In the genomic region with DNA sequence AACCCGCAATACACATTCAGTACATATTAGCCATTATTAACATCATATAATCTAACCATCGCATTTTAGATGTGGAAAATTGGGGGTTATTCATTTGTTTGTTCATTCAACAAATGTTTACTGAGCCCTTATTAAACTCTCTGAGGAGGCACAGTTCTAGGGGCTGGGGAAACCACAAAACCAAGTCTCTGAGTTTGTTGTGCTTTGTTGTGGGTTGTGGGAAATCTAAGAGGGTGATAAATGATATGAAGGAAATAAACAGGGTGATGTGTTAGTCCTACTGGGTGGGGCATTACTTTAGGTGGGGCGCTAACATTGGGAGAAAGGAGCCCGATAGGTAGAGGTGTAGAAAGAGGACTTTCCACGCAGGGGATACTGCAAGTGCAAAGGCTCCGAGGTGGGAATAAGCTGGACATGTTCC, we compare ENCODE assay signal across 10 cellular contexts.
DNase-seq lines count a peak whose midpoint lies in the region; ATAC-seq and TF ChIP-seq lines count a peak whose summit lies in the region.
"Had no signal": no experiment of that assay in that cellular context is flagged by ENCODE, and none has a peak within 500 bp of the region (broad histone marks: within the 10 kb centered on the region; RNA-seq: fewer than 3 reads in every experiment).

No MANE protein-coding gene starts in this region.

- peak overlapping the region; percentile 30 for H3K4me3 Mint-ChIP-seq in activated T-cell treated with anti-CD3 and anti-CD28 coated beads, Interleukin-2, amount 50 U/mL, for 24 hours
- H3K4me3 Mint-ChIP-seq: activated B cell treated with CpG ODN at 0.5 μM for 24 hours had no signal

- ATAC-seq in mucosa of descending colon = peak; percentile 31

- TF ChIP-seq CTCF in mucosa of descending colon (IDR thresholded peaks at IDR 0.05) = no peak
- TF ChIP-seq CTCF in GM13977 (IDR thresholded peaks at IDR 0.05; ENCODE audit: extremely low read depth, insufficient read depth, missing control alignments) = no peak
- TF ChIP-seq CTCF in right atrium auricular region (IDR thresholded peaks at IDR 0.05) = no peak

- H3K4me1 ChIP-seq in BLaER1 (peaks cover 19% of the 10 kb centered on the region), mucosa of descending colon (ENCODE audit: low read depth) (no peaks in the 10 kb centered on the region), right atrium auricular region (peaks cover 0 to 4% of the 10 kb centered on the region in 2 donors)

- peak; percentile 63 for DNase-seq in H4 (ENCODE audit: low spot score)
- DNase-seq in activated T-cell treated with anti-CD3 and anti-CD28 coated beads, Interleukin-2, amount 50 U/mL, for 24 hours = no peak
- no peak for DNase-seq in mucosa of descending colon
- DNase-seq in medulla oblongata (ENCODE audit: extremely low spot score) = no peak
- no peak for DNase-seq in GM03348 (ENCODE audit: low spot score)
- DNase-seq in GM13977 (ENCODE audit: low spot score) = no peak
- no peak for DNase-seq in right atrium auricular region (ENCODE audit: low spot score)

- no peak overlapping the region for H3K27ac Mint-ChIP-seq in activated T-cell treated with anti-CD3 and anti-CD28 coated beads, Interleukin-2, amount 50 U/mL, for 24 hours
- H3K27ac Mint-ChIP-seq: activated B cell treated with CpG ODN at 0.5 μM for 24 hours had no signal

- H3K27ac ChIP-seq in BLaER1 (no peak overlapping the region), right atrium auricular region (no peak overlapping the region)
- H3K27ac ChIP-seq: brain microvascular endothelial cell had no signal

- H3K4me2 ChIP-seq in BLaER1 = peak overlapping the region; percentile 70

- H3K9ac ChIP-seq in BLaER1 = no peak overlapping the region

- H3K9me3 ChIP-seq in BLaER1 = no peaks in the 10 kb centered on the region
- no peaks in the 10 kb centered on the region for H3K9me3 ChIP-seq in mucosa of descending colon
- no peaks in the 10 kb centered on the region for H3K9me3 ChIP-seq in right atrium auricular region

- no peaks in the 10 kb centered on the region for H3K9me3 Mint-ChIP-seq in activated T-cell treated with anti-CD3 and anti-CD28 coated beads, Interleukin-2, amount 50 U/mL, for 24 hours
- H3K9me3 Mint-ChIP-seq: activated B cell treated with CpG ODN at 0.5 μM for 24 hours had no signal

- H3K36me3 Mint-ChIP-seq in activated T-cell treated with anti-CD3 and anti-CD28 coated beads, Interleukin-2, amount 50 U/mL, for 24 hours (ENCODE audit: low read depth) = no peaks in the 10 kb centered on the region

- intact Hi-C loops in mucosa of descending colon (cut with DNase I, micrococcal nuclease) = no loop called here

- no peak overlapping the region for H3K4me3 ChIP-seq in BLaER1
- H3K4me3 ChIP-seq in mucosa of descending colon = no peak overlapping the region
- no peak overlapping the region for H3K4me3 ChIP-seq in right atrium auricular region

- H3K27me3 ChIP-seq in BLaER1 = peaks cover 14% of the 10 kb centered on the region
- no peaks in the 10 kb centered on the region for H3K27me3 ChIP-seq in right atrium auricular region
- H3K27me3 ChIP-seq: brain microvascular endothelial cell had no signal

- H3K4me1 Mint-ChIP-seq in activated T-cell treated with anti-CD3 and anti-CD28 coated beads, Interleukin-2, amount 50 U/mL, for 24 hours (ENCODE audit: low read depth) = peaks cover 23% of the 10 kb centered on the region
- H3K4me1 Mint-ChIP-seq: activated B cell treated with CpG ODN at 0.5 μM for 24 hours had no signal

- H3K27me3 Mint-ChIP-seq in activated T-cell treated with anti-CD3 and anti-CD28 coated beads, Interleukin-2, amount 50 U/mL, for 24 hours = peaks cover 46% of the 10 kb centered on the region

- H3K36me3 ChIP-seq in BLaER1 (no peaks in the 10 kb centered on the region), mucosa of descending colon (ENCODE audit: low read depth) (no peaks in the 10 kb centered on the region), right atrium auricular region (no peaks in the 10 kb centered on the region)
- H3K36me3 ChIP-seq: brain microvascular endothelial cell had no signal

- H4K20me1 ChIP-seq in BLaER1 = peaks cover 16% of the 10 kb centered on the region

- in situ Hi-C loops in GM13977 (cut with MboI; ENCODE audit: low pct_unique_long_range_greater_than_20kb, low sequenced_read_pairs, unreplicated experiment) = no loop called here
